ENCODE assay signal across 8 cellular contexts in genomic region chr6:110537208-110538123, GRCh38.
DNase-seq lines count a peak whose midpoint lies in the region; TF ChIP-seq lines count a peak whose summit lies in the region.

No MANE protein-coding gene starts in this region.

- intact Hi-C loops in activated CD4-positive, alpha-beta T cell treated with anti-CD3 and anti-CD28 coated beads, Interleukin-2, amount 10 ng/mL, durations not matched to agents 24 days and 14 days (cut with micrococcal nuclease), result loop anchor here (1.0 kb wide), 1 partner anchor 54 kb away; no protein-coding TSS in a partner anchor

- peak overlapping the region; percentile 24 for H3K4me3 Mint-ChIP-seq in activated CD4-positive, alpha-beta T cell treated with anti-CD3 and anti-CD28 coated beads, Interleukin-2, amount 10 ng/mL, durations not matched to agents 24 days and 14 days

- no peak for DNase-seq in activated CD4-positive, alpha-beta T cell treated with anti-CD3 and anti-CD28 coated beads, Interleukin-2, amount 10 ng/mL, durations not matched to agents 24 days and 14 days
- DNase-seq in activated CD4-positive, alpha-beta T cell treated with anti-CD3 and anti-CD28 coated beads, Interleukin-2, amount 50 U/mL, for 48 hours, result no peak
- peak; percentile 95 for DNase-seq in RPMI7951 (ENCODE audit: low read depth)
- DNase-seq in erythroblast (lab: John Stamatoyannopoulos, UW), result peak in 1 of 2 experiments; percentile 31
- DNase-seq in skeletal muscle cell (ENCODE audit: low read depth), result peak; percentile 93
- no peak for DNase-seq in NCI-H446 (lab: John Stamatoyannopoulos, UW)
- no peak for DNase-seq in NAMALWA (ENCODE audit: low spot score)
- DNase-seq in NCI-H1417 (lab: John Stamatoyannopoulos, UW), result no peak

- peaks cover 30% of the 10 kb centered on the region for H3K4me1 Mint-ChIP-seq in activated CD4-positive, alpha-beta T cell treated with anti-CD3 and anti-CD28 coated beads, Interleukin-2, amount 10 ng/mL, durations not matched to agents 24 days and 14 days

- H3K4me3 ChIP-seq in skeletal muscle cell (ENCODE audit: low read depth, low read length), result no peak overlapping the region

- peaks cover 10% of the 10 kb centered on the region for H3K27me3 Mint-ChIP-seq in activated CD4-positive, alpha-beta T cell treated with anti-CD3 and anti-CD28 coated beads, Interleukin-2, amount 10 ng/mL, durations not matched to agents 24 days and 14 days

- peaks cover 5% of the 10 kb centered on the region for H3K9me3 Mint-ChIP-seq in activated CD4-positive, alpha-beta T cell treated with anti-CD3 and anti-CD28 coated beads, Interleukin-2, amount 10 ng/mL, durations not matched to agents 24 days and 14 days

- H3K27ac Mint-ChIP-seq in activated CD4-positive, alpha-beta T cell treated with anti-CD3 and anti-CD28 coated beads, Interleukin-2, amount 10 ng/mL, durations not matched to agents 24 days and 14 days, result peak overlapping the region; percentile 76

- H3K36me3 Mint-ChIP-seq in activated CD4-positive, alpha-beta T cell treated with anti-CD3 and anti-CD28 coated beads, Interleukin-2, amount 10 ng/mL, durations not matched to agents 24 days and 14 days (ENCODE audit: low read depth), result peaks cover 2% of the 10 kb centered on the region

- peak; percentile 32 for TF ChIP-seq POLR2A in erythroblast (IDR thresholded peaks at IDR 0.05; ENCODE audit: low read length)

Comparison
In these comparisons a context has a peak if more than half of its experiments do, and no peak if none do; other contexts are left out.
1. DNase-seq: peak in RPMI7951 (single experiment) and skeletal muscle cell (single experiment); none in activated CD4-positive, alpha-beta T cell treated with anti-CD3 and anti-CD28 coated beads, Interleukin-2, amount 10 ng/mL, durations not matched to agents 24 days and 14 days (single experiment), activated CD4-positive, alpha-beta T cell treated with anti-CD3 and anti-CD28 coated beads, Interleukin-2, amount 50 U/mL, for 48 hours (0 of 2), NCI-H446 (0 of 2), NAMALWA (single experiment) and NCI-H1417 (0 of 3).